Comparison of ENCODE assay signal across 12 cellular contexts in genomic region chr4:155245105-155245504, GRCh38. TPM values are rescaled to one million over a fixed set of nuclear protein-coding genes. Genes with fewer than 3 reads are reported as not detected.
"Had no signal": no experiment of that assay in that cellular context is flagged by ENCODE, and none has a peak within 500 bp of the region (broad histone marks: within the 10 kb centered on the region; RNA-seq: fewer than 3 reads in every experiment).

No MANE protein-coding gene starts in this region.

- H3K4me2 ChIP-seq: GM23338 had no signal

- H3K4me3 Mint-ChIP-seq: GM23338, HFFc6, IgD-negative memory B cell had no signal

- H3K4me1 Mint-ChIP-seq: IgD-negative memory B cell had no signal

- H3K27ac Mint-ChIP-seq: GM23338, HFFc6, IgD-negative memory B cell had no signal

- H2AFZ ChIP-seq: GM23338 had no signal

- H3K4me3 ChIP-seq: GM23338, HAP-1, K562 had no signal

- H3K9me3 Mint-ChIP-seq: GM23338 had no signal

- FAIRE-seq: HTR-8/SVneo, K562 had no signal

- H3K36me3 ChIP-seq: HAP-1 had no signal

- H3K36me3 Mint-ChIP-seq: IgD-negative memory B cell had no signal

- H3K4me1 ChIP-seq: HAP-1 had no signal

- ATAC-seq: GM23338, HCT116, K562 had no signal

- DNase-seq: H7, HFFc6, Kasumi-1, KG1 had no signal

- H3K9me3 ChIP-seq: HAP-1 had no signal

RNA-seq across cellular contexts. Expression of gene NPY2R, which starts 36.7 kb away (rescaled TPM):
- total RNA-seq: H4, H7, HFFc6, HT-29, K562 had no signal
- polyA plus RNA-seq: IgD-negative memory B cell, K562 had no signal
